9 cellular contexts compared by ENCODE assay signal in the genomic region with DNA sequence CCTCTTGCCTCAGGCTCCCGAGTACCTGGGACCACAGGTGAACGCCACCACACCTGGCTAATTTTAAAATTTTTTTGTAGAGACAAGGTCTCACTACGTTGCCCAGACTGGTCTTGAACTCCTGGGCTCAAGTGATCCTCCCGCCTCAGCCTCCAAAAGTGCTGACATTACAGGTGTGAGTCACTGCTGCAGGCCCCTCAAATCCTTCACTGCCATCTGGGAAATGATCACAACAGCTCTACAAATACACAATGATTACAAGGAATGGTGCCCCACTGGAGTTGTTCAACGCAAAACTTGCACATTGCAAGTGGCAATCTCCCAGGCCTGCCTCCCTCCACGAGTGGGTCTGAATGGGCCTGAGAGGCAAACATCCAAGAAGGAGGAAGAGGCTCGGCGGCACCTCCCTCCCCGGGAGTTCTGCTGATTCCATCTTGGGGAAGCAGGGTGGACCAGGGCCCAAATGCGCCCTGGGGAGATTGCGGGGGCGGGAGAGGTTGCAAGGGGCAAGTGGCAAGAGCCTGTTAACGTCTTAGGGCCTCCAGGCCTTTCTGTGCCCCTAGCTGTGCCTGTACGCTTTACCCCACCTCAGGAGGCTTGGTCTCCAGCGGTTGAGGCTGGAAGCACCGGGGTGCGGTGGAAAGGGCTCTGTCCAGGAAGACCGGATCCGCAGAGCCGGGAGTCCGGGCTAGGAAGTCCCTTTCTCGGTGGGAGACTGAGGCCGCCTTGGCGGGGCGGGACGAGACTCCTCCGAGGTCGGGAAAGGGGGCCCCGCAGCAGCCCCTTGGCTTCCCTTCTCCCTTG. TPM values are rescaled to one million over a fixed set of nuclear protein-coding genes. Genes with fewer than 3 reads are reported as not detected.
A peak's percentile ranks its signal among the peaks of the same experiment; 100 is the strongest.
DNase-seq lines count a peak whose midpoint lies in the region; ATAC-seq and TF ChIP-seq lines count a peak whose summit lies in the region.
"Had no signal": no experiment of that assay in that cellular context is flagged by ENCODE, and none has a peak within 500 bp of the region (broad histone marks: within the 10 kb centered on the region; RNA-seq: fewer than 3 reads in every experiment).

No MANE protein-coding gene starts in this region.

- peak; percentile 26 for DNase-seq in DMS114 treated with DMSO at 0.1 percent for 48 hours (lab: John Stamatoyannopoulos, UW; ENCODE audit: unreplicated experiment)
- no peak for DNase-seq in PC-9
- DNase-seq in esophagus squamous epithelium (lab: John Stamatoyannopoulos, UW), result no peak
- no peak for DNase-seq in ecto neural progenitor cell (ENCODE audit: low spot score)
- no peak for DNase-seq in NCI-H345 (lab: John Stamatoyannopoulos, UW)
- DNase-seq in T1000 (lab: John Stamatoyannopoulos, UW), result no peak

- BruUV-seq in PC-9 (replicated peaks; lab: Mats Ljungman, UMichigan), result no TSS peak

- H2AFZ ChIP-seq in PC-9 (peak overlapping the region; percentile 70), neuron (ENCODE audit: low read depth, low read length) (peak overlapping the region; percentile 72)

- no peak for ATAC-seq in GM21360 (IDR thresholded peaks at IDR 0.05; ENCODE audit: unreplicated experiment)

- H3K27me3 ChIP-seq in PC-9 (ENCODE audit: insufficient read depth, low read depth) (no peaks in the 10 kb centered on the region), esophagus squamous epithelium (no peaks in the 10 kb centered on the region), neuron (ENCODE audit: insufficient read depth, low read length) (peaks cover 7% of the 10 kb centered on the region)

- H3K4me2 ChIP-seq in PC-9, result peak overlapping the region; percentile 89

- H3K9me2 ChIP-seq in PC-9 (ENCODE audit: insufficient read depth), result no peaks in the 10 kb centered on the region

- intact Hi-C loops in PC-9 (cut with micrococcal nuclease; ENCODE audit: unreplicated experiment), result loop anchor here (5.0 kb wide), 2 partner anchors 50 to 75 kb away; no protein-coding TSS in a partner anchor
- intact Hi-C loops in esophagus squamous epithelium (cut with DNase I), result loop anchor here (5.0 kb wide), 2 partner anchors 90 to 115 kb away; no protein-coding TSS in a partner anchor

- 37 to 46% methylated on average over 6 to 11 of the region's 29 CpGs for WGBS in esophagus squamous epithelium, 2 donors

- no peak for TF ChIP-seq CTCF in PC-9 (conservative IDR thresholded peaks at IDR 0.05)
- TF ChIP-seq CTCF in esophagus squamous epithelium (IDR thresholded peaks at IDR 0.05), result peak in 3 of 6 experiments; percentile 19 to 33 (median 24)

- H3K36me3 ChIP-seq in PC-9 (ENCODE audit: low read depth) (no peaks in the 10 kb centered on the region), esophagus squamous epithelium (no peaks in the 10 kb centered on the region), neuron (ENCODE audit: insufficient read depth, low read length) (no peaks in the 10 kb centered on the region)
- H3K36me3 ChIP-seq: neutrophil had no signal

- POLR2A ChIA-PET in PC-9 (lab: Charles Lee; ENCODE audit: unreplicated experiment), result interaction anchor here (0.6 kb wide), 1 partner anchor 118 kb away, joined by 3 read pairs; no protein-coding TSS in a partner anchor

- peaks cover 19% of the 10 kb centered on the region for H3K4me1 ChIP-seq in PC-9 (replicated peaks; ENCODE audit: insufficient read depth)
- H3K4me1 ChIP-seq in esophagus squamous epithelium, result peaks cover 24 to 64% (median 31%) of the 10 kb centered on the region in 3 donors
- H3K4me1 ChIP-seq in neuron (ENCODE audit: insufficient read depth, low read length), result peaks cover 21% of the 10 kb centered on the region

- CTCF ChIA-PET in PC-9 (lab: Charles Lee), result interaction anchor here (0.5 to 0.6 kb wide), 2 partner anchors 184 to 295 kb away, joined by 3 to 13 read pairs; no protein-coding TSS in a partner anchor

- no peak overlapping the region for H3K27ac ChIP-seq in PC-9
- peak overlapping the region; percentile 89 to 99 (median 96) for H3K27ac ChIP-seq in esophagus squamous epithelium
- H3K27ac ChIP-seq: neutrophil had no signal

- no peaks in the 10 kb centered on the region for H4K20me1 ChIP-seq in PC-9 (ENCODE audit: insufficient read depth)

- H3K4me3 ChIP-seq in PC-9 (peak overlapping the region; percentile 73; the same call in 1 of the 2 replicates), esophagus squamous epithelium (peak overlapping the region; percentile 59 to 90 (median 73)), neuron (ENCODE audit: low read length) (peak overlapping the region; percentile 50)

- TF ChIP-seq POLR2A in esophagus squamous epithelium (IDR thresholded peaks at IDR 0.05), result no peak

- H3K9me3 ChIP-seq in PC-9 (ENCODE audit: insufficient read depth, low read depth) (no peaks in the 10 kb centered on the region), esophagus squamous epithelium (no peaks in the 10 kb centered on the region), neuron (ENCODE audit: low read length) (no peaks in the 10 kb centered on the region)
- H3K9me3 ChIP-seq: neutrophil had no signal

- H3K79me2 ChIP-seq in PC-9 (ENCODE audit: low read depth), result no peaks in the 10 kb centered on the region; the same call in none of the 2 replicates

- peaks cover 18% of the 10 kb centered on the region for H3F3A ChIP-seq in PC-9 (ENCODE audit: insufficient read depth, low read depth)

RNA-seq across cellular contexts. Expression of gene IGFBP4, which starts 0.7 kb away (rescaled TPM):
- total RNA-seq in PC-9 (2021) (138 and 211 TPM in 2 replicates), esophagus squamous epithelium (100 to 1,000 TPM in 1 of 4 donors, 10 to 100 TPM in 3; 27.1 to 154 (median 73.0) TPM)

RNA-seq across cellular contexts. Expression of gene TOP2A, which starts 24.9 kb away (rescaled TPM):
- total RNA-seq in PC-9 (2021), result 156 and 235 TPM in 2 replicates
- 10 to 100 TPM; 24.9 to 87.1 (median 50.6) TPM for total RNA-seq in esophagus squamous epithelium

RNA-seq across cellular contexts. Expression of gene TNS4, which starts 58.8 kb away (rescaled TPM):
- total RNA-seq in PC-9 (2021), result 17.4 and 23.5 TPM in 2 replicates
- total RNA-seq in esophagus squamous epithelium, result 100 to 1,000 TPM in 1 of 4 donors, 10 to 100 TPM in 3; 34.6 to 104 (median 71.1) TPM
